8 cellular contexts compared by ENCODE assay signal in genomic region chr16:75648265-75649076, GRCh38. TPM values are rescaled to one million over a fixed set of nuclear protein-coding genes. Genes with fewer than 3 reads are reported as not detected.
A peak's percentile ranks its signal among the peaks of the same experiment; 100 is the strongest.
DNase-seq lines count a peak whose midpoint lies in the region; ATAC-seq and TF ChIP-seq lines count a peak whose summit lies in the region.

No MANE protein-coding gene starts in this region.

- H3K4me1 ChIP-seq in right cardiac atrium (ENCODE audit: control insufficient read depth, insufficient read depth, low read length) (peaks cover 4% of the 10 kb centered on the region), uterus (peaks cover 8 to 17% of the 10 kb centered on the region in 2 donors)

- TF ChIP-seq POLR2A in uterus (IDR thresholded peaks at IDR 0.05): peak in 1 of 2 donors; percentile 52

- peaks cover 58% of the 10 kb centered on the region for H3K4me1 Mint-ChIP-seq in T-helper 1 cell treated with Interleukin-12 subunit alpha and Interleukin-12 subunit beta and Interleukin-4 antibody, amounts not matched to agents 30 μg/mL and 1 μg/mL, for 36 hours (ENCODE audit: low read depth)

- H3K27me3 ChIP-seq in right cardiac atrium (ENCODE audit: control insufficient read depth, insufficient read depth): no peaks in the 10 kb centered on the region
- H3K27me3 ChIP-seq in uterus: no peaks in the 10 kb centered on the region

- H3K27ac Mint-ChIP-seq in T-helper 1 cell treated with Interleukin-12 subunit alpha and Interleukin-12 subunit beta and Interleukin-4 antibody, amounts not matched to agents 30 μg/mL and 1 μg/mL, for 36 hours: peak overlapping the region; percentile 90

- DNase-seq in NCI-H1105 (lab: John Stamatoyannopoulos, UW) (peak; percentile 42), amygdala (lab: John Stamatoyannopoulos, UW) (peak in 55 of 56 donors; percentile 19 to 90 (median 71)), right cardiac atrium (peak; percentile 83 to 93 (median 91)), putamen (ENCODE audit: low spot score) (peak; percentile 80), uterus (peak; percentile 78 to 79)

- H3K4me3 ChIP-seq in GM12875 (ENCODE audit: low read depth, low read length): peak overlapping the region; percentile 98
- H3K4me3 ChIP-seq in right cardiac atrium (ENCODE audit: low read length): peak overlapping the region; percentile 66
- H3K4me3 ChIP-seq in uterus: peak overlapping the region; percentile 90 to 100

- ATAC-seq in HG02610 (IDR thresholded peaks at IDR 0.05; ENCODE audit: unreplicated experiment) (peak; percentile 29), right cardiac atrium (peak; percentile 76)

- H3K9me3 Mint-ChIP-seq in T-helper 1 cell treated with Interleukin-12 subunit alpha and Interleukin-12 subunit beta and Interleukin-4 antibody, amounts not matched to agents 30 μg/mL and 1 μg/mL, for 36 hours: no peaks in the 10 kb centered on the region

- H3K9me3 ChIP-seq in right cardiac atrium (ENCODE audit: control insufficient read depth, low read length): no peaks in the 10 kb centered on the region
- H3K9me3 ChIP-seq in uterus: no peaks in the 10 kb centered on the region

- peak overlapping the region; percentile 93 for H3K4me3 Mint-ChIP-seq in T-helper 1 cell treated with Interleukin-12 subunit alpha and Interleukin-12 subunit beta and Interleukin-4 antibody, amounts not matched to agents 30 μg/mL and 1 μg/mL, for 36 hours

- peak overlapping the region; percentile 93 for H3K27ac ChIP-seq in right cardiac atrium (ENCODE audit: low read length)
- peak overlapping the region; percentile 92 to 96 for H3K27ac ChIP-seq in uterus

- no peaks in the 10 kb centered on the region for H3K36me3 ChIP-seq in uterus

- no peaks in the 10 kb centered on the region for H3K27me3 Mint-ChIP-seq in T-helper 1 cell treated with Interleukin-12 subunit alpha and Interleukin-12 subunit beta and Interleukin-4 antibody, amounts not matched to agents 30 μg/mL and 1 μg/mL, for 36 hours (ENCODE audit: low read depth)

- no peak for TF ChIP-seq CTCF in GM12875 (IDR thresholded peaks at IDR 0.05; ENCODE audit: borderline replicate concordance, insufficient read depth, low read depth, low read length)
- peak in 1 of 4 experiments; percentile 3 for TF ChIP-seq CTCF in uterus (IDR thresholded peaks at IDR 0.05)

- H3K36me3 Mint-ChIP-seq in T-helper 1 cell treated with Interleukin-12 subunit alpha and Interleukin-12 subunit beta and Interleukin-4 antibody, amounts not matched to agents 30 μg/mL and 1 μg/mL, for 36 hours (ENCODE audit: low read depth): peaks cover 33% of the 10 kb centered on the region

- intact Hi-C loops in right cardiac atrium (cut with DNase I): no loop called here
- intact Hi-C loops in uterus (cut with DNase I; ENCODE audit: low total_unique reads): no loop called here

- under 1% methylated on average over 62 of the region's 62 CpGs for WGBS in right cardiac atrium

RNA-seq across cellular contexts. Expression of gene TERF2IP, which starts 0.9 kb away (rescaled TPM):
- 10 to 100 TPM; 70.6 to 77.8 (median 75.9) TPM for total RNA-seq in right cardiac atrium
- 73.8 TPM for polyA plus RNA-seq in right cardiac atrium
- 10 to 100 TPM; 29.5 to 74.5 (median 50.0) TPM for total RNA-seq in uterus

RNA-seq across cellular contexts. Expression of gene KARS1, which starts 1.0 kb away (rescaled TPM):
- total RNA-seq in right cardiac atrium (100 to 1,000 TPM; 101 to 122 (median 110) TPM), uterus (100 to 1,000 TPM in 1 of 4 donors, 10 to 100 TPM in 3; 51.8 to 101 (median 87.1) TPM)
- 92.2 TPM for polyA plus RNA-seq in right cardiac atrium

RNA-seq across cellular contexts. Expression of gene ADAT1, which starts 25.4 kb away (rescaled TPM):
- total RNA-seq in right cardiac atrium: 10 to 100 TPM; 17.8 to 27.2 (median 22.4) TPM
- 8.4 TPM for polyA plus RNA-seq in right cardiac atrium
- 10 to 100 TPM; 21.8 to 72.2 (median 46.5) TPM for total RNA-seq in uterus

RNA-seq across cellular contexts. Expression of gene CPHXL2, which starts 28.3 kb away (rescaled TPM):
- not detected for total RNA-seq in right cardiac atrium
- not detected for polyA plus RNA-seq in right cardiac atrium
- total RNA-seq in uterus: not detected

RNA-seq across cellular contexts. Expression of gene DUXB, which starts 52.8 kb away (rescaled TPM):
- total RNA-seq in right cardiac atrium: not detected
- not detected for polyA plus RNA-seq in right cardiac atrium
- total RNA-seq in uterus: not detected

Comparison
In these comparisons a context has a peak if more than half of its experiments do, and no peak if none do; other contexts are left out.
1. Peak in every context shown above with its lines: DNase-seq, ATAC-seq, H3K4me3 ChIP-seq and H3K27ac ChIP-seq.